In genomic region chr2:237875234-237876055, GRCh38 we compare ENCODE assay signal across 1 cellular context.
TF ChIP-seq lines count a peak whose summit lies in the region.

No MANE protein-coding gene starts in this region.

TF ChIP-seq in IMR-90, 13 proteins besides CTCF, POLR2A, EP300 and RAD21 (continued from another document):
- TF ChIP-seq NFE2L2 (IDR thresholded peaks at IDR 0.05; ENCODE audit: low read depth, low read length) (no peak), RFX5 (IDR thresholded peaks at IDR 0.05; ENCODE audit: low read depth, low read length) (no peak), MAFK (IDR thresholded peaks at IDR 0.05; ENCODE audit: low read depth, low read length) (no peak), MXI1 (IDR thresholded peaks at IDR 0.05; ENCODE audit: borderline replicate concordance, low read depth, low read length) (no peak), ELK1 (IDR thresholded peaks at IDR 0.05; ENCODE audit: borderline replicate concordance, low read depth, low read length) (no peak), USF2 (IDR thresholded peaks at IDR 0.05; ENCODE audit: low read depth, low read length) (no peak), RCOR1 (IDR thresholded peaks at IDR 0.05; ENCODE audit: insufficient replicate concordance, low read length) (no peak), BHLHE40 (IDR thresholded peaks at IDR 0.05; ENCODE audit: low read depth, low read length) (no peak), CEBPB (IDR thresholded peaks at IDR 0.05; ENCODE audit: low read depth, low read length) (no peak), CHD1 (IDR thresholded peaks at IDR 0.05; ENCODE audit: low read depth, low read length) (no peak), FOS (IDR thresholded peaks at IDR 0.05; ENCODE audit: low read depth, low read length) (no peak), SMC3 (IDR thresholded peaks at IDR 0.05; ENCODE audit: low read depth, low read length) (no peak)
